21 cellular contexts compared by ENCODE assay signal in the genomic region with DNA sequence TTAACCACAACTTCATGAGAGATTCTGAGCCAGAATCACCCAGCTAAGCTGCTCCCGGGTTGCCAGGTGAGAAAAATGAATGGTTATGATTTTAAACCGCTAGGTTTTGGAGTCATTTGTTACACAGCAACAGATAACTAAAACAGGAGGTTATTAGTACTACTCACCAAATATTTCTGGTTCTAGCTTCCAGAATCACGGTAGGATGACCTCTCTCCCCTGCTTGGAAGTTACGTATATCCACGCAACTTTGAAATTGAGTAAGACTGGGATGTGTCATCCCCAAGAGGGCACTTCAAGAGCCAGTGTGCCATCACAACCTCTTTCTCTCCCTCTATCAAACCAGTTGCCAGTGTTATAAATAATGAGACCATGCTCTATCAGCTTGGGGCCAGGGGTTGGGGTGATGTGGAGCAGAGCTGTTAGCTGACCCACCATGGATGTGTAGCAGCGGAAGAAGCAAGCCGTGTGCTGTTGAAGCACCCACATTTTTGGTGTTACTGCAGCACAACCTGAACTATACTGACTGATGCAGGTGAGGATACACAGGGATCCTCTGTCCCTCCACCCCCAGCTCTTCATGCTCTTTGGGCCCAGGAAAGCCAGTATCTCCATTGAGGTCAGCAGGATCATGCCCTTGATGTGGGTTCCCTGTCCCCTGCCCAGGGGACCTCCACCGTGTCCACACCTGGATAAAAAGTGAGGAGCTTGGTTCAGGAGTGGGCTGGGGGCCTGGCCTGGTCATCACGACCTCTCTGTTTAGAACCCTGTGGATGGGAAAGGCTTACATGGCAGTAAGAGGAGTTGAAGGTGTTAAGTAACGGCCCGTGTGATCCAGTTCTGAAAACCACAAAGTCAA. TPM values are rescaled to one million over a fixed set of nuclear protein-coding genes. Genes with fewer than 3 reads are reported as not detected.
"Had no signal": no experiment of that assay in that cellular context is flagged by ENCODE, and none has a peak within 500 bp of the region (broad histone marks: within the 10 kb centered on the region; RNA-seq: fewer than 3 reads in every experiment).

No MANE protein-coding gene starts in this region.

- H3K9ac ChIP-seq: parathyroid adenoma had no signal

- H3K4me3 ChIP-seq: lung, spleen, thyroid gland, uterus had no signal

- ATAC-seq: activated CD8-positive, alpha-beta T cell treated with anti-CD3 and anti-CD28 coated beads, Interleukin-2, amount 10 ng/mL, durations not matched to agents 7 days and 5 days; activated naive CD8-positive, alpha-beta T cell treated with anti-CD3 and anti-CD28 coated beads, Interleukin-2, amount 50 U/mL, for 24 hours; activated T-cell treated with anti-CD3 and anti-CD28 coated beads, Interleukin-2, amount 50 U/mL, for 4 hours; left lobe of liver; stimulated activated memory B cell treated with anti-CD40 and anti-IgM and Interleukin-4, amounts not matched to agents 10 μg/mL and 1 μg/mL and 100 μg/mL, for 72 hours had no signal

- H3K9me3 ChIP-seq: thyroid gland, uterus had no signal

- H3K4me1 ChIP-seq: parathyroid adenoma, spleen, thyroid gland, uterus had no signal

- H3K27me3 ChIP-seq: brain microvascular endothelial cell, thyroid gland, uterus had no signal

- H3K27ac ChIP-seq: brain microvascular endothelial cell, parathyroid adenoma, spleen, thyroid gland, uterus had no signal

- H3K36me3 ChIP-seq: brain microvascular endothelial cell, spleen, thyroid gland, uterus had no signal

- DNase-seq: activated CD4-positive, alpha-beta T cell treated with anti-CD3 and anti-CD28 coated beads, Interleukin-2, amount 10 ng/mL, durations not matched to agents 7 days and 5 days; activated CD8-positive, alpha-beta T cell treated with anti-CD3 and anti-CD28 coated beads, Interleukin-2, amount 10 ng/mL, durations not matched to agents 7 days and 5 days; activated naive CD4-positive, alpha-beta T cell treated with anti-CD3 and anti-CD28 coated beads, Interleukin-2, amount 10 ng/mL, durations not matched to agents 7 days and 5 days; activated naive CD8-positive, alpha-beta T cell treated with anti-CD3 and anti-CD28 coated beads, Interleukin-2, amount 50 U/mL, for 24 hours; activated T-cell treated with anti-CD3 and anti-CD28 coated beads, Interleukin-2, amount 50 U/mL, for 4 hours; brain microvascular endothelial cell; cerebellar nuclear complex; dermis blood vessel endothelial cell; foreskin fibroblast; glutamatergic neuron; spleen; stimulated activated CD4-positive, alpha-beta T cell treated with anti-CD3 and anti-CD28 coated beads, Interleukin-4, amount 100 ng/mL, for 4 hours; T1000; thyroid gland had no signal

RNA-seq across cellular contexts. Expression of a gene that starts 19.4 kb away (rescaled TPM):
- total RNA-seq: activated CD4-positive, alpha-beta T cell treated with anti-CD3 and anti-CD28 coated beads, Interleukin-2, amount 10 ng/mL, durations not matched to agents 7 days and 5 days; activated CD8-positive, alpha-beta T cell treated with anti-CD3 and anti-CD28 coated beads, Interleukin-2, amount 10 ng/mL, durations not matched to agents 7 days and 5 days; myocyte; T-helper 1 cell treated with Interleukin-12 subunit alpha and Interleukin-12 subunit beta and Interleukin-4 antibody, amounts not matched to agents 30 ng/mL and 1 ng/mL, for 36 hours had no signal
